24 cellular contexts compared by ENCODE assay signal in genomic region chr2:143392358-143392757, GRCh38.
A peak's percentile ranks its signal among the peaks of the same experiment; 100 is the strongest.
DNase-seq lines count a peak whose midpoint lies in the region; ATAC-seq, FAIRE-seq and TF ChIP-seq lines count a peak whose summit lies in the region.
"Had no signal": no experiment of that assay in that cellular context is flagged by ENCODE, and none has a peak within 500 bp of the region (broad histone marks: within the 10 kb centered on the region; RNA-seq: fewer than 3 reads in every experiment).

No MANE protein-coding gene starts in this region.

- H3K27ac Mint-ChIP-seq in activated naive CD8-positive, alpha-beta T cell, result peak overlapping the region; percentile 52
- no peak overlapping the region for H3K27ac Mint-ChIP-seq in activated naive CD8-positive, alpha-beta T cell treated with anti-CD3 and anti-CD28 coated beads, Interleukin-2, amount 50 U/mL, for 24 hours
- peak overlapping the region; percentile 6 for H3K27ac Mint-ChIP-seq in CD4-positive, alpha-beta T cell
- peak overlapping the region; percentile 30 for H3K27ac Mint-ChIP-seq in central memory CD8-positive, alpha-beta T cell (ENCODE audit: low read depth)
- H3K27ac Mint-ChIP-seq: CD8-positive, alpha-beta T cell had no signal

- H3K27me3 Mint-ChIP-seq in activated naive CD8-positive, alpha-beta T cell, result no peaks in the 10 kb centered on the region
- H3K27me3 Mint-ChIP-seq in activated naive CD8-positive, alpha-beta T cell treated with anti-CD3 and anti-CD28 coated beads, Interleukin-2, amount 50 U/mL, for 24 hours, result no peaks in the 10 kb centered on the region
- H3K27me3 Mint-ChIP-seq in CD4-positive, alpha-beta T cell, result no peaks in the 10 kb centered on the region
- H3K27me3 Mint-ChIP-seq in central memory CD8-positive, alpha-beta T cell, result no peaks in the 10 kb centered on the region
- H3K27me3 Mint-ChIP-seq: CD4-positive, CD25-positive, alpha-beta regulatory T cell had no signal

- H3K27me3 ChIP-seq in CD4-positive, alpha-beta T cell (ENCODE audit: control insufficient read depth, insufficient read depth, low read length), result no peaks in the 10 kb centered on the region
- H3K27me3 ChIP-seq: BE2C, BLaER1 had no signal

- no peak overlapping the region for H3K27ac ChIP-seq in CD4-positive, alpha-beta T cell (ENCODE audit: low read depth, low read length)
- H3K27ac ChIP-seq: BLaER1 had no signal

- no peaks in the 10 kb centered on the region for H3K9me3 ChIP-seq in CD4-positive, alpha-beta T cell (ENCODE audit: control insufficient read depth, low read length)
- H3K9me3 ChIP-seq: BE2C, BLaER1, Caco-2 had no signal

- H3K9me3 Mint-ChIP-seq in activated naive CD8-positive, alpha-beta T cell (ENCODE audit: low read depth), result no peaks in the 10 kb centered on the region
- no peaks in the 10 kb centered on the region for H3K9me3 Mint-ChIP-seq in activated naive CD8-positive, alpha-beta T cell treated with anti-CD3 and anti-CD28 coated beads, Interleukin-2, amount 50 U/mL, for 24 hours
- no peaks in the 10 kb centered on the region for H3K9me3 Mint-ChIP-seq in CD4-positive, alpha-beta T cell
- H3K9me3 Mint-ChIP-seq in central memory CD8-positive, alpha-beta T cell, result no peaks in the 10 kb centered on the region
- H3K9me3 Mint-ChIP-seq: CD14-positive monocyte; CD8-positive, alpha-beta T cell had no signal

- TF ChIP-seq CTCF in CD4-positive, alpha-beta T cell (IDR thresholded peaks at IDR 0.05), result no peak

- FAIRE-seq in TTC549 (lab: Jason Lieb, UNC), result peak; percentile 84
- FAIRE-seq: A204.1, G401.6, GM12891, GM19239 had no signal

- H3K4me3 Mint-ChIP-seq in activated naive CD8-positive, alpha-beta T cell, result no peak overlapping the region
- H3K4me3 Mint-ChIP-seq in activated naive CD8-positive, alpha-beta T cell treated with anti-CD3 and anti-CD28 coated beads, Interleukin-2, amount 50 U/mL, for 24 hours, result no peak overlapping the region
- H3K4me3 Mint-ChIP-seq in CD4-positive, alpha-beta T cell, result no peak overlapping the region
- H3K4me3 Mint-ChIP-seq in central memory CD8-positive, alpha-beta T cell, result no peak overlapping the region
- H3K4me3 Mint-ChIP-seq: CD14-positive monocyte; CD4-positive, CD25-positive, alpha-beta regulatory T cell; CD8-positive, alpha-beta T cell had no signal

- peaks cover 15% of the 10 kb centered on the region for H3K36me3 Mint-ChIP-seq in activated naive CD8-positive, alpha-beta T cell
- peaks cover 3% of the 10 kb centered on the region for H3K36me3 Mint-ChIP-seq in activated naive CD8-positive, alpha-beta T cell treated with anti-CD3 and anti-CD28 coated beads, Interleukin-2, amount 50 U/mL, for 24 hours (ENCODE audit: low read depth)
- H3K36me3 Mint-ChIP-seq in CD4-positive, alpha-beta T cell (ENCODE audit: low read depth), result peaks cover 57% of the 10 kb centered on the region
- peaks cover 18% of the 10 kb centered on the region for H3K36me3 Mint-ChIP-seq in central memory CD8-positive, alpha-beta T cell (ENCODE audit: insufficient read depth)

- peaks cover 44% of the 10 kb centered on the region for H3K4me1 Mint-ChIP-seq in activated naive CD8-positive, alpha-beta T cell (ENCODE audit: low read depth)
- peaks cover 8% of the 10 kb centered on the region for H3K4me1 Mint-ChIP-seq in activated naive CD8-positive, alpha-beta T cell treated with anti-CD3 and anti-CD28 coated beads, Interleukin-2, amount 50 U/mL, for 24 hours
- H3K4me1 Mint-ChIP-seq in CD4-positive, alpha-beta T cell (ENCODE audit: low read depth), result peaks cover 74% of the 10 kb centered on the region
- peaks cover 58% of the 10 kb centered on the region for H3K4me1 Mint-ChIP-seq in central memory CD8-positive, alpha-beta T cell

- intact Hi-C loops in CD4-positive, alpha-beta T cell (cut with DNase I, micrococcal nuclease), result no loop called here
- intact Hi-C loops in cardiac septum (cut with DNase I), result no loop called here

- POLR2A ChIA-PET in CD4-positive, alpha-beta T cell (lab: Charles Lee), result no interaction called here

- no peak for DNase-seq in activated naive CD8-positive, alpha-beta T cell treated with anti-CD3 and anti-CD28 coated beads, Interleukin-2, amount 50 U/mL, for 24 hours
- no peak for DNase-seq in CD4-positive, alpha-beta T cell
- no peak for DNase-seq in central memory CD8-positive, alpha-beta T cell (ENCODE audit: low spot score in 2 of 2)
- no peak for DNase-seq in globus pallidus (ENCODE audit: low spot score)
- no peak for DNase-seq in cardiac septum (ENCODE audit: low spot score)
- DNase-seq: 8988T; ACHN; BE2C; C1 segment of cervical spinal cord; Caco-2; Calu3; CD4-positive, CD25-positive, alpha-beta regulatory T cell; CD8-positive, alpha-beta T cell; DMS79 treated with DMSO at 0.1 percent for 48 hours; GF-D8 had no signal

- ATAC-seq in activated naive CD8-positive, alpha-beta T cell treated with anti-CD3 and anti-CD28 coated beads, Interleukin-2, amount 50 U/mL, for 24 hours, result no peak
- no peak for ATAC-seq in CD4-positive, alpha-beta T cell (ENCODE audit: poor library complexity)
- no peak for ATAC-seq in central memory CD8-positive, alpha-beta T cell (replicated peaks; ENCODE audit: extremely low read depth, poor library complexity, severe bottlenecking)
- no peak for ATAC-seq in HG02870 (IDR thresholded peaks at IDR 0.05; ENCODE audit: unreplicated experiment)
- ATAC-seq: CD8-positive, alpha-beta T cell had no signal

- CTCF ChIA-PET in CD4-positive, alpha-beta T cell (lab: Charles Lee), result no interaction called here
